In the genomic region with DNA sequence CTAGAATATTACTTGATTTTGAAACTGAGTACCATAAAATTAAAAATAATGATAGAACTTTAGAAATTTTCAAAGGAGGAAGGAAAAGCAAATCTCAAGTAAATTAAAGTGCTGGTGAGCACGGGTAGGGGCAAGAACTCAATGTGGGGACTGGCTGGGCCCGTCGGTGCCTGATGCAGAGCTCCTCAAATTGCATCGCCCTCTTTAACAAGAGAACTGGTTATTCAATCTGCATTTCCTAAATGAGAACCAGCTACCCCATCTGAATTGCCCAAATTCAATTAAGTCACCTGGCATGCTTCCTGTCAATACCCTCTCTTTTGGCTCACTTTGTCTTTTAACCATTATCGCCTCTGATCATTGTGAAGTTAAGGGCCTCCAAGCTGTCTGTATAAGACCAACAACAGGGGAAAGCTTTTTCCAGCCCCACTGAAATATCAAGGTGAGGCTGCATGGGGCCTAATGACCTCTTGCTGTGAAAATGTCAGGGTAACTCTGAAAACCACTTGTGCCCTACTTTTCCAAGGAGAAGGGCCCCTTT, we compare ENCODE assay signal across 1 cellular context.
A peak's percentile ranks its signal among the peaks of the same experiment; 100 is the strongest.
TF ChIP-seq lines count a peak whose summit lies in the region.

No MANE protein-coding gene starts in this region.

TF ChIP-seq in SK-N-SH, 30 proteins besides CTCF, POLR2A, EP300 and RAD21 (continued from another document):
- TF ChIP-seq, protein P1, sequence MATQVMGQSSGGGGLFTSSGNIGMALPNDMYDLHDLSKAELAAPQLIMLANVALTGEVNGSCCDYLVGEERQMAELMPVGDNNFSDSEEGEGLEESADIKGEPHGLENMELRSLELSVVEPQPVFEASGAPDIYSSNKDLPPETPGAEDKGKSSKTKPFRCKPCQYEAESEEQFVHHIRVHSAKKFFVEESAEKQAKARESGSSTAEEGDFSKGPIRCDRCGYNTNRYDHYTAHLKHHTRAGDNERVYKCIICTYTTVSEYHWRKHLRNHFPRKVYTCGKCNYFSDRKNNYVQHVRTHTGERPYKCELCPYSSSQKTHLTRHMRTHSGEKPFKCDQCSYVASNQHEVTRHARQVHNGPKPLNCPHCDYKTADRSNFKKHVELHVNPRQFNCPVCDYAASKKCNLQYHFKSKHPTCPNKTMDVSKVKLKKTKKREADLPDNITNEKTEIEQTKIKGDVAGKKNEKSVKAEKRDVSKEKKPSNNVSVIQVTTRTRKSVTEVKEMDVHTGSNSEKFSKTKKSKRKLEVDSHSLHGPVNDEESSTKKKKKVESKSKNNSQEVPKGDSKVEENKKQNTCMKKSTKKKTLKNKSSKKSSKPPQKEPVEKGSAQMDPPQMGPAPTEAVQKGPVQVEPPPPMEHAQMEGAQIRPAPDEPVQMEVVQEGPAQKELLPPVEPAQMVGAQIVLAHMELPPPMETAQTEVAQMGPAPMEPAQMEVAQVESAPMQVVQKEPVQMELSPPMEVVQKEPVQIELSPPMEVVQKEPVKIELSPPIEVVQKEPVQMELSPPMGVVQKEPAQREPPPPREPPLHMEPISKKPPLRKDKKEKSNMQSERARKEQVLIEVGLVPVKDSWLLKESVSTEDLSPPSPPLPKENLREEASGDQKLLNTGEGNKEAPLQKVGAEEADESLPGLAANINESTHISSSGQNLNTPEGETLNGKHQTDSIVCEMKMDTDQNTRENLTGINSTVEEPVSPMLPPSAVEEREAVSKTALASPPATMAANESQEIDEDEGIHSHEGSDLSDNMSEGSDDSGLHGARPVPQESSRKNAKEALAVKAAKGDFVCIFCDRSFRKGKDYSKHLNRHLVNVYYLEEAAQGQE (IDR thresholded peaks at IDR 0.05; ENCODE audit: low read depth, low read length), result no peak
- peak; percentile 16; the same call in 1 of the 2 replicates for TF ChIP-seq TCF12 (IDR thresholded peaks at IDR 0.05)
- TF ChIP-seq, protein P2, sequence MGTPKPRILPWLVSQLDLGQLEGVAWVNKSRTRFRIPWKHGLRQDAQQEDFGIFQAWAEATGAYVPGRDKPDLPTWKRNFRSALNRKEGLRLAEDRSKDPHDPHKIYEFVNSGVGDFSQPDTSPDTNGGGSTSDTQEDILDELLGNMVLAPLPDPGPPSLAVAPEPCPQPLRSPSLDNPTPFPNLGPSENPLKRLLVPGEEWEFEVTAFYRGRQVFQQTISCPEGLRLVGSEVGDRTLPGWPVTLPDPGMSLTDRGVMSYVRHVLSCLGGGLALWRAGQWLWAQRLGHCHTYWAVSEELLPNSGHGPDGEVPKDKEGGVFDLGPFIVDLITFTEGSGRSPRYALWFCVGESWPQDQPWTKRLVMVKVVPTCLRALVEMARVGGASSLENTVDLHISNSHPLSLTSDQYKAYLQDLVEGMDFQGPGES (IDR thresholded peaks at IDR 0.05; ENCODE audit: low read depth, low read length), result no peak
- TF ChIP-seq GATA2 (CRISPR knock-in tag; IDR thresholded peaks at IDR 0.05), result peak; percentile 73
- 0 out of 2 replicates have a peak, but pooled peaks have one; percentile 33 for TF ChIP-seq FOXJ3 (CRISPR knock-in tag; IDR thresholded peaks at IDR 0.05)
- no peak for TF ChIP-seq NRF1 (IDR thresholded peaks at IDR 0.05; ENCODE audit: low read depth, low read length)
- TF ChIP-seq RCOR1 (IDR thresholded peaks at IDR 0.05; ENCODE audit: low read length), result 0 out of 2 replicates have a peak, but pooled peaks have one; percentile 45
